In genomic region chr17:29645516-29646051, GRCh38 we compare ENCODE assay signal across 9 cellular contexts. TPM values are rescaled to one million over a fixed set of nuclear protein-coding genes. Genes with fewer than 3 reads are reported as not detected.
A peak's percentile ranks its signal among the peaks of the same experiment; 100 is the strongest.
DNase-seq lines count a peak whose midpoint lies in the region; ATAC-seq and TF ChIP-seq lines count a peak whose summit lies in the region.
"Had no signal": no experiment of that assay in that cellular context is flagged by ENCODE, and none has a peak within 500 bp of the region (broad histone marks: within the 10 kb centered on the region; RNA-seq: fewer than 3 reads in every experiment).

No MANE protein-coding gene starts in this region.

- peak; percentile 79 for DNase-seq in GM04503 (ENCODE audit: low read depth)
- no peak for DNase-seq in activated T-helper 1 cell treated with anti-CD3 and anti-CD28 coated beads, Interleukin-12 subunit alpha, Interleukin-12 subunit beta, Interleukin-2, Interleukin-4 antibody, amounts not matched to agents 30 ng/mL and 10 ng/mL and 1 ng/mL, durations not matched to agents 14 hours and 24 hours and 36 hours (ENCODE audit: low spot score)
- peak; percentile 86 for DNase-seq in left cardiac atrium
- no peak for DNase-seq in GM20000 (ENCODE audit: low spot score)
- no peak for DNase-seq in DMS79 treated with DMSO at 0.1 percent for 48 hours (lab: John Stamatoyannopoulos, UW)

- peaks cover 15% of the 10 kb centered on the region for H3K4me1 Mint-ChIP-seq in activated T-helper 1 cell treated with anti-CD3 and anti-CD28 coated beads, Interleukin-12 subunit alpha, Interleukin-12 subunit beta, Interleukin-2, Interleukin-4 antibody, amounts not matched to agents 30 ng/mL and 10 ng/mL and 1 ng/mL, durations not matched to agents 14 hours and 24 hours and 36 hours (ENCODE audit: low read depth)
- H3K4me1 Mint-ChIP-seq in stimulated activated memory B cell treated with anti-CD40 and anti-IgM and Interleukin-4, amounts not matched to agents 10 μg/mL and 1 μg/mL and 100 μg/mL, for 72 hours, result peaks cover 19% of the 10 kb centered on the region

- intact Hi-C loops in activated T-helper 1 cell treated with anti-CD3 and anti-CD28 coated beads, Interleukin-12 subunit alpha, Interleukin-12 subunit beta, Interleukin-2, Interleukin-4 antibody, amounts not matched to agents 30 ng/mL and 10 ng/mL and 1 ng/mL, durations not matched to agents 14 hours and 24 hours and 36 hours (cut with micrococcal nuclease), result no loop called here
- intact Hi-C loops in left cardiac atrium (cut with DNase I), result no loop called here

- no peak for TF ChIP-seq CTCF in GM20000 (IDR thresholded peaks at IDR 0.05; ENCODE audit: extremely low read depth, missing control alignments)

- H3K36me3 Mint-ChIP-seq in activated T-helper 1 cell treated with anti-CD3 and anti-CD28 coated beads, Interleukin-12 subunit alpha, Interleukin-12 subunit beta, Interleukin-2, Interleukin-4 antibody, amounts not matched to agents 30 ng/mL and 10 ng/mL and 1 ng/mL, durations not matched to agents 14 hours and 24 hours and 36 hours (ENCODE audit: low read depth), result peaks cover 20% of the 10 kb centered on the region
- peaks cover 50% of the 10 kb centered on the region for H3K36me3 Mint-ChIP-seq in stimulated activated memory B cell treated with anti-CD40 and anti-IgM and Interleukin-4, amounts not matched to agents 10 μg/mL and 1 μg/mL and 100 μg/mL, for 72 hours

- no peaks in the 10 kb centered on the region for H3K27me3 Mint-ChIP-seq in activated T-helper 1 cell treated with anti-CD3 and anti-CD28 coated beads, Interleukin-12 subunit alpha, Interleukin-12 subunit beta, Interleukin-2, Interleukin-4 antibody, amounts not matched to agents 30 ng/mL and 10 ng/mL and 1 ng/mL, durations not matched to agents 14 hours and 24 hours and 36 hours (ENCODE audit: insufficient read depth)
- H3K27me3 Mint-ChIP-seq in stimulated activated memory B cell treated with anti-CD40 and anti-IgM and Interleukin-4, amounts not matched to agents 10 μg/mL and 1 μg/mL and 100 μg/mL, for 72 hours, result no peaks in the 10 kb centered on the region
- H3K27me3 Mint-ChIP-seq: central memory CD8-positive, alpha-beta T cell had no signal

- no peaks in the 10 kb centered on the region for H3K9me3 Mint-ChIP-seq in activated T-helper 1 cell treated with anti-CD3 and anti-CD28 coated beads, Interleukin-12 subunit alpha, Interleukin-12 subunit beta, Interleukin-2, Interleukin-4 antibody, amounts not matched to agents 30 ng/mL and 10 ng/mL and 1 ng/mL, durations not matched to agents 14 hours and 24 hours and 36 hours
- no peaks in the 10 kb centered on the region for H3K9me3 Mint-ChIP-seq in stimulated activated memory B cell treated with anti-CD40 and anti-IgM and Interleukin-4, amounts not matched to agents 10 μg/mL and 1 μg/mL and 100 μg/mL, for 72 hours
- H3K9me3 Mint-ChIP-seq: central memory CD8-positive, alpha-beta T cell had no signal

- H3K4me3 Mint-ChIP-seq in activated T-helper 1 cell treated with anti-CD3 and anti-CD28 coated beads, Interleukin-12 subunit alpha, Interleukin-12 subunit beta, Interleukin-2, Interleukin-4 antibody, amounts not matched to agents 30 ng/mL and 10 ng/mL and 1 ng/mL, durations not matched to agents 14 hours and 24 hours and 36 hours, result no peak overlapping the region
- H3K4me3 Mint-ChIP-seq in stimulated activated memory B cell treated with anti-CD40 and anti-IgM and Interleukin-4, amounts not matched to agents 10 μg/mL and 1 μg/mL and 100 μg/mL, for 72 hours, result no peak overlapping the region
- H3K4me3 Mint-ChIP-seq: central memory CD8-positive, alpha-beta T cell had no signal

- H3K27ac Mint-ChIP-seq in activated T-helper 1 cell treated with anti-CD3 and anti-CD28 coated beads, Interleukin-12 subunit alpha, Interleukin-12 subunit beta, Interleukin-2, Interleukin-4 antibody, amounts not matched to agents 30 ng/mL and 10 ng/mL and 1 ng/mL, durations not matched to agents 14 hours and 24 hours and 36 hours, result peak overlapping the region; percentile 16
- peak overlapping the region; percentile 44 for H3K27ac Mint-ChIP-seq in stimulated activated memory B cell treated with anti-CD40 and anti-IgM and Interleukin-4, amounts not matched to agents 10 μg/mL and 1 μg/mL and 100 μg/mL, for 72 hours

- ATAC-seq in left cardiac atrium, result peak; percentile 84 to 91
- ATAC-seq in stimulated activated memory B cell treated with anti-CD40 and anti-IgM and Interleukin-4, amounts not matched to agents 10 μg/mL and 1 μg/mL and 100 μg/mL, for 72 hours, result no peak
- no peak for ATAC-seq in HG02852 (IDR thresholded peaks at IDR 0.05; ENCODE audit: unreplicated experiment)
- ATAC-seq in HG03432 (IDR thresholded peaks at IDR 0.05; ENCODE audit: unreplicated experiment), result no peak

RNA-seq across cellular contexts. Expression of gene CORO6, which starts 22.9 kb away (rescaled TPM):
- total RNA-seq in activated T-helper 1 cell treated with anti-CD3 and anti-CD28 coated beads, Interleukin-12 subunit alpha, Interleukin-12 subunit beta, Interleukin-2, Interleukin-4 antibody, amounts not matched to agents 30 ng/mL and 10 ng/mL and 1 ng/mL, durations not matched to agents 14 hours and 24 hours and 36 hours, result 5.1 and 6.4 TPM in 2 replicates
- total RNA-seq in left cardiac atrium, result 10 to 100 TPM; 67.0 to 82.1 TPM

RNA-seq across cellular contexts. Expression of gene ANKRD13B, which starts 52.7 kb away (rescaled TPM):
- 45.8 and 46.2 TPM in 2 replicates for total RNA-seq in activated T-helper 1 cell treated with anti-CD3 and anti-CD28 coated beads, Interleukin-12 subunit alpha, Interleukin-12 subunit beta, Interleukin-2, Interleukin-4 antibody, amounts not matched to agents 30 ng/mL and 10 ng/mL and 1 ng/mL, durations not matched to agents 14 hours and 24 hours and 36 hours
- total RNA-seq in left cardiac atrium, result 10 to 100 TPM in 1 of 2 donors, 1 to 10 TPM in 1; 8.1 to 10.5 TPM

RNA-seq across cellular contexts. Expression of gene GIT1, which starts 56.1 kb away (rescaled TPM):
- total RNA-seq in activated T-helper 1 cell treated with anti-CD3 and anti-CD28 coated beads, Interleukin-12 subunit alpha, Interleukin-12 subunit beta, Interleukin-2, Interleukin-4 antibody, amounts not matched to agents 30 ng/mL and 10 ng/mL and 1 ng/mL, durations not matched to agents 14 hours and 24 hours and 36 hours, result 81.0 and 87.5 TPM in 2 replicates
- total RNA-seq in left cardiac atrium, result 10 to 100 TPM; 30.8 to 44.0 TPM

Comparison
In these comparisons a context has a peak if more than half of its experiments do, and no peak if none do; other contexts are left out.
1. DNase-seq: peak in GM04503 (single experiment) and left cardiac atrium (single experiment); none in activated T-helper 1 cell treated with anti-CD3 and anti-CD28 coated beads, Interleukin-12 subunit alpha, Interleukin-12 subunit beta, Interleukin-2, Interleukin-4 antibody, amounts not matched to agents 30 ng/mL and 10 ng/mL and 1 ng/mL, durations not matched to agents 14 hours and 24 hours and 36 hours (single experiment), GM20000 (single experiment) and DMS79 treated with DMSO at 0.1 percent for 48 hours (single experiment).
2. ATAC-seq: peak in left cardiac atrium (2 of 2); none in stimulated activated memory B cell treated with anti-CD40 and anti-IgM and Interleukin-4, amounts not matched to agents 10 μg/mL and 1 μg/mL and 100 μg/mL, for 72 hours (single experiment), HG02852 (single experiment) and HG03432 (single experiment).